8 cellular contexts compared by ENCODE assay signal in genomic region chr11:100682247-100682969, GRCh38. TPM values are rescaled to one million over a fixed set of nuclear protein-coding genes. Genes with fewer than 3 reads are reported as not detected.
DNase-seq lines count a peak whose midpoint lies in the region; ATAC-seq and TF ChIP-seq lines count a peak whose summit lies in the region.

No MANE protein-coding gene starts in this region.

- TF ChIP-seq CTCF in Caco-2 (IDR thresholded peaks at IDR 0.05; ENCODE audit: insufficient read depth in 1 of 2, low read depth in 1 of 2, low read length in 1 of 2, severe bottlenecking in 1 of 2, unreplicated experiment in 1 of 2), result peak; percentile 67 to 70
- TF ChIP-seq CTCF in LNCaP clone FGC (IDR thresholded peaks at IDR 0.05; ENCODE audit: control insufficient read depth, extremely low read depth, insufficient read depth), result peak; percentile 52
- TF ChIP-seq CTCF in cardiac fibroblast (IDR thresholded peaks at IDR 0.05; ENCODE audit: low read depth, low read length), result peak; percentile 44
- TF ChIP-seq CTCF in nephron progenitor cell (IDR thresholded peaks at IDR 0.05), result peak; percentile 12

- H3K27ac Mint-ChIP-seq in Caco-2 (ENCODE audit: unreplicated experiment), result no peak overlapping the region
- H3K27ac Mint-ChIP-seq in nephron progenitor cell, result no peak overlapping the region
- no peak overlapping the region for H3K27ac Mint-ChIP-seq in T-cell

- POLR2A ChIA-PET in Caco-2 (lab: Charles Lee), result no interaction called here
- POLR2A ChIA-PET in T-cell (lab: Charles Lee), result no interaction called here

- intact Hi-C loops in Caco-2 (cut with micrococcal nuclease; ENCODE audit: unreplicated experiment), result loop anchor here (1.0 kb wide), 4 partner anchors 94 to 248 kb away; no protein-coding TSS in a partner anchor

- no peaks in the 10 kb centered on the region for H3K9me3 Mint-ChIP-seq in Caco-2 (ENCODE audit: unreplicated experiment)
- no peaks in the 10 kb centered on the region for H3K9me3 Mint-ChIP-seq in nephron progenitor cell
- H3K9me3 Mint-ChIP-seq in T-cell, result peaks cover 0 to 3% (median 0%) of the 10 kb centered on the region in 3 donors

- H3K4me1 ChIP-seq in Caco-2, result no peaks in the 10 kb centered on the region; the same call in 1 of the 2 replicates

- no peaks in the 10 kb centered on the region for H3K27me3 ChIP-seq in Caco-2 (replicated peaks; ENCODE audit: control insufficient read depth, insufficient read depth, low read length)

- no peaks in the 10 kb centered on the region for H3K36me3 Mint-ChIP-seq in Caco-2 (ENCODE audit: insufficient read depth, unreplicated experiment)
- no peaks in the 10 kb centered on the region for H3K36me3 Mint-ChIP-seq in nephron progenitor cell (ENCODE audit: low read depth)
- H3K36me3 Mint-ChIP-seq in T-cell, result no peaks in the 10 kb centered on the region

- no TSS peak for BruUV-seq in Caco-2 (replicated peaks; lab: Mats Ljungman, UMichigan)

- DNase-seq in Caco-2 (peak in 1 of 2 experiments; percentile 35), LNCaP clone FGC (ENCODE audit: low read depth) (no peak), cardiac fibroblast (ENCODE audit: low read depth in 2 of 2) (peak; percentile 66 to 70), nephron progenitor cell (no peak), NCI-H1105 treated with DMSO at 0.1 percent for 48 hours (lab: John Stamatoyannopoulos, UW) (no peak), T-cell (no peak)

- CTCF ChIA-PET in Caco-2 (lab: Charles Lee) (interaction anchor here (0.8 to 5.5 kb wide), 3 partner anchors 146 to 172 kb away, joined by 4 to 45 read pairs (median 4); no protein-coding TSS in a partner anchor), T-cell (lab: Charles Lee) (no interaction called here)

- H3K9me3 ChIP-seq in Caco-2, result no peaks in the 10 kb centered on the region

- H3K36me3 ChIP-seq in Caco-2 (ENCODE audit: control insufficient read depth, insufficient read depth, low read length), result no peaks in the 10 kb centered on the region

- ATAC-seq in GM21390 (IDR thresholded peaks at IDR 0.05; ENCODE audit: unreplicated experiment) (no peak), HG03460 (IDR thresholded peaks at IDR 0.05; ENCODE audit: unreplicated experiment) (no peak), T-cell (replicated peaks in 1 of 4) (no peak)

- H3K27me3 Mint-ChIP-seq in Caco-2 (ENCODE audit: insufficient read depth, unreplicated experiment) (no peaks in the 10 kb centered on the region), nephron progenitor cell (ENCODE audit: low read depth, poor library complexity) (peaks cover 4% of the 10 kb centered on the region), T-cell (peaks cover 11 to 18% of the 10 kb centered on the region in 2 donors)

- no peak overlapping the region for H3K4me3 Mint-ChIP-seq in Caco-2 (ENCODE audit: unreplicated experiment)
- no peak overlapping the region for H3K4me3 Mint-ChIP-seq in nephron progenitor cell
- H3K4me3 Mint-ChIP-seq in T-cell, result no peak overlapping the region

- H3K4me1 Mint-ChIP-seq in Caco-2 (ENCODE audit: low read depth, unreplicated experiment), result peaks cover 13% of the 10 kb centered on the region
- peaks cover 17% of the 10 kb centered on the region for H3K4me1 Mint-ChIP-seq in nephron progenitor cell
- peaks cover 9 to 19% (median 10%) of the 10 kb centered on the region in 3 donors for H3K4me1 Mint-ChIP-seq in T-cell

- H3K4me3 ChIP-seq in Caco-2 (ENCODE audit: low read depth, low read length), result no peak overlapping the region
- no peak overlapping the region for H3K4me3 ChIP-seq in LNCaP clone FGC (ENCODE audit: low read depth, low read length)
- H3K4me3 ChIP-seq in cardiac fibroblast (replicated peaks in 1 of 2; ENCODE audit: low read depth in 2 of 2, low read length in 2 of 2), result no peak overlapping the region

RNA-seq across cellular contexts. Expression of gene ARHGAP42, which starts 4.7 kb away (rescaled TPM):
- 8.4 and 14.1 TPM in 2 replicates for total RNA-seq in Caco-2 (2022)
- under 1 TPM; 0.13 to 0.82 (median 0.49) TPM for total RNA-seq in T-cell

Comparison
In these comparisons a context has a peak if more than half of its experiments do, and no peak if none do; other contexts are left out.
1. DNase-seq: peak in cardiac fibroblast (2 of 2); none in LNCaP clone FGC (single experiment), nephron progenitor cell (single experiment), NCI-H1105 treated with DMSO at 0.1 percent for 48 hours (single experiment) and T-cell (0 of 34).
2. CTCF ChIP-seq: peak in every context shown above with its lines; median percentile 68 in Caco-2; 52 in LNCaP clone FGC; 44 in cardiac fibroblast; 12 in nephron progenitor cell.